1 cellular context compared by ENCODE assay signal in genomic region chr11:84021291-84021690, GRCh38.
TF ChIP-seq lines count a peak whose summit lies in the region.

No MANE protein-coding gene starts in this region.

TF ChIP-seq in GM23338, 12 proteins besides CTCF, POLR2A, EP300 and RAD21 (continued from another document):
- no peak for TF ChIP-seq ZNF462 (CRISPR knock-in tag; IDR thresholded peaks at IDR 0.05)
- TF ChIP-seq CREB1 (CRISPR knock-in tag; IDR thresholded peaks at IDR 0.05; ENCODE audit: low read depth): no peak
- no peak for TF ChIP-seq EZH2 (IDR thresholded peaks at IDR 0.05; ENCODE audit: low read depth, unreplicated experiment)
- no peak for TF ChIP-seq ETS1 (IDR thresholded peaks at IDR 0.05)
- TF ChIP-seq STAT1 (IDR thresholded peaks at IDR 0.05; ENCODE audit: unreplicated experiment): no peak
- no peak for TF ChIP-seq ZNF331 (CRISPR knock-in tag; IDR thresholded peaks at IDR 0.05; ENCODE audit: low read depth)
- TF ChIP-seq NANOG (IDR thresholded peaks at IDR 0.05; ENCODE audit: borderline replicate concordance): no peak
- no peak for TF ChIP-seq ZNF114 (CRISPR knock-in tag; IDR thresholded peaks at IDR 0.05)
- TF ChIP-seq REST (IDR thresholded peaks at IDR 0.05; ENCODE audit: unreplicated experiment): no peak
